In the genomic region with DNA sequence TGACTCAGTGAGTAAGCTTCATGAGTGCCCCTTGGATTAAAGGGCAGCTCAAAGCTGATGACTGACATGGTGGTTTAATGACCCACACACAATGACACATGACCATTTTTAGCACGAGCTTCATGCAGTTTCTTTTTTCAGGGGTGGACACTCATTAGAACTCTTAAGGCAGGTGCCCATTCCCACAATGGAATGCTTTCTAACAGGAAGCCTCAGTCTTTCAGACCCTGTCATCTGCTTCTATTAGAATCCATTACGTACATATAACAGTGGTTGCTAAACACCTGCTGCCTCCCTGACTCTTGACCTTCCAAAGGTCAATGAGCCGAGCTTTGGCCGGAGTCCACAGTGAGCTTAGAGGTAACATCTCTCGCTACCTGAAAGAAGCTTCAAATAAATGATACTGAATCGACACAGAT, we compare ENCODE assay signal across 1 cellular context.
A peak's percentile ranks its signal among the peaks of the same experiment; 100 is the strongest.
TF ChIP-seq lines count a peak whose summit lies in the region.

No MANE protein-coding gene starts in this region.

TF ChIP-seq in HepG2, 621 proteins besides CTCF, POLR2A, EP300 and RAD21:
- TF ChIP-seq KLF16 (CRISPR knock-in tag; IDR thresholded peaks at IDR 0.05) (no peak), GABPB1 (CRISPR knock-in tag; IDR thresholded peaks at IDR 0.05) (no peak), RARA (CRISPR knock-in tag; IDR thresholded peaks at IDR 0.05) (0 out of 2 replicates have a peak, but pooled peaks have one; percentile 25), ZNF280D (CRISPR knock-in tag; IDR thresholded peaks at IDR 0.05) (no peak), ZBTB38 (CRISPR knock-in tag; IDR thresholded peaks at IDR 0.05) (no peak), ZNF180 (CRISPR knock-in tag; IDR thresholded peaks at IDR 0.05; ENCODE audit: borderline replicate concordance, low read depth) (no peak), HOXA9 (CRISPR knock-in tag; IDR thresholded peaks at IDR 0.05; ENCODE audit: borderline replicate concordance) (no peak), HNF4G (IDR thresholded peaks at IDR 0.05; ENCODE audit: borderline replicate concordance, low read depth, low read length) (peak; percentile 72), HNF4G (CRISPR knock-in tag; IDR thresholded peaks at IDR 0.05; ENCODE audit: borderline replicate concordance, low read depth) (no peak), REXO4 (CRISPR knock-in tag; IDR thresholded peaks at IDR 0.05; ENCODE audit: borderline replicate concordance) (no peak), CEBPB (IDR thresholded peaks at IDR 0.05; ENCODE audit: borderline replicate concordance, low read depth, low read length) (peak; percentile 54; the same call in 1 of the 2 replicates), NR2F2 (IDR thresholded peaks at IDR 0.05; ENCODE audit: borderline replicate concordance, low read depth) (0 out of 2 replicates have a peak, but pooled peaks have one; percentile 34), NR2F1 (CRISPR knock-in tag; IDR thresholded peaks at IDR 0.05) (peak; percentile 60 to 75; a peak in 3 of 4 replicates), HNF4A (CRISPR knock-in tag; IDR thresholded peaks at IDR 0.05) (peak; percentile 80), ESRRA (CRISPR knock-in tag; IDR thresholded peaks at IDR 0.05; ENCODE audit: low read depth) (peak; percentile 76), ZSCAN31 (CRISPR knock-in tag; IDR thresholded peaks at IDR 0.05; ENCODE audit: low read depth) (no peak), IKZF1 (IDR thresholded peaks at IDR 0.05) (no peak), HNRNPK (IDR thresholded peaks at IDR 0.05; ENCODE audit: low read depth, low read length, poor library complexity, severe bottlenecking) (no peak), NCOA5 (CRISPR knock-in tag; IDR thresholded peaks at IDR 0.05) (no peak), ZFP82 (CRISPR knock-in tag; IDR thresholded peaks at IDR 0.05; ENCODE audit: borderline replicate concordance) (no peak), NR2C2 (CRISPR knock-in tag; IDR thresholded peaks at IDR 0.05; ENCODE audit: borderline replicate concordance) (peak; percentile 52; the same call in 1 of the 2 replicates), ELF1 (CRISPR knock-in tag; IDR thresholded peaks at IDR 0.05) (no peak), NCOR1 (IDR thresholded peaks at IDR 0.05; ENCODE audit: borderline replicate concordance, low read length) (peak; percentile 59), NR2F6 (IDR thresholded peaks at IDR 0.05) (peak; percentile 74), NR2F6 (CRISPR knock-in tag; IDR thresholded peaks at IDR 0.05) (peak; percentile 56)
- TF ChIP-seq, protein P1, sequence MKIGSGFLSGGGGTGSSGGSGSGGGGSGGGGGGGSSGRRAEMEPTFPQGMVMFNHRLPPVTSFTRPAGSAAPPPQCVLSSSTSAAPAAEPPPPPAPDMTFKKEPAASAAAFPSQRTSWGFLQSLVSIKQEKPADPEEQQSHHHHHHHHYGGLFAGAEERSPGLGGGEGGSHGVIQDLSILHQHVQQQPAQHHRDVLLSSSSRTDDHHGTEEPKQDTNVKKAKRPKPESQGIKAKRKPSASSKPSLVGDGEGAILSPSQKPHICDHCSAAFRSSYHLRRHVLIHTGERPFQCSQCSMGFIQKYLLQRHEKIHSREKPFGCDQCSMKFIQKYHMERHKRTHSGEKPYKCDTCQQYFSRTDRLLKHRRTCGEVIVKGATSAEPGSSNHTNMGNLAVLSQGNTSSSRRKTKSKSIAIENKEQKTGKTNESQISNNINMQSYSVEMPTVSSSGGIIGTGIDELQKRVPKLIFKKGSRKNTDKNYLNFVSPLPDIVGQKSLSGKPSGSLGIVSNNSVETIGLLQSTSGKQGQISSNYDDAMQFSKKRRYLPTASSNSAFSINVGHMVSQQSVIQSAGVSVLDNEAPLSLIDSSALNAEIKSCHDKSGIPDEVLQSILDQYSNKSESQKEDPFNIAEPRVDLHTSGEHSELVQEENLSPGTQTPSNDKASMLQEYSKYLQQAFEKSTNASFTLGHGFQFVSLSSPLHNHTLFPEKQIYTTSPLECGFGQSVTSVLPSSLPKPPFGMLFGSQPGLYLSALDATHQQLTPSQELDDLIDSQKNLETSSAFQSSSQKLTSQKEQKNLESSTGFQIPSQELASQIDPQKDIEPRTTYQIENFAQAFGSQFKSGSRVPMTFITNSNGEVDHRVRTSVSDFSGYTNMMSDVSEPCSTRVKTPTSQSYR (CRISPR knock-in tag; IDR thresholded peaks at IDR 0.05; ENCODE audit: borderline replicate concordance): no peak
- TF ChIP-seq, protein P2, sequence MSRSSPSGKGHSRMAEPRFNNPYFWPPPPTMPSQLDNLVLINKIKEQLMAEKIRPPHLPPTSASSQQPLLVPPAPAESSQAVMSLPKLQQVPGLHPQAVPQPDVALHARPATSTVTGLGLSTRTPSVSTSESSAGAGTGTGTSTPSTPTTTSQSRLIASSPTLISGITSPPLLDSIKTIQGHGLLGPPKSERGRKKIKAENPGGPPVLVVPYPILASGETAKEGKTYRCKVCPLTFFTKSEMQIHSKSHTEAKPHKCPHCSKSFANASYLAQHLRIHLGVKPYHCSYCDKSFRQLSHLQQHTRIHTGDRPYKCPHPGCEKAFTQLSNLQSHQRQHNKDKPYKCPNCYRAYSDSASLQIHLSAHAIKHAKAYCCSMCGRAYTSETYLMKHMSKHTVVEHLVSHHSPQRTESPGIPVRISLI (CRISPR knock-in tag; IDR thresholded peaks at IDR 0.05; ENCODE audit: borderline replicate concordance): no peak
TF ChIP-seq in HepG2: peak in this region for 10.
